ENCODE assay signal across 9 cellular contexts in the genomic region with DNA sequence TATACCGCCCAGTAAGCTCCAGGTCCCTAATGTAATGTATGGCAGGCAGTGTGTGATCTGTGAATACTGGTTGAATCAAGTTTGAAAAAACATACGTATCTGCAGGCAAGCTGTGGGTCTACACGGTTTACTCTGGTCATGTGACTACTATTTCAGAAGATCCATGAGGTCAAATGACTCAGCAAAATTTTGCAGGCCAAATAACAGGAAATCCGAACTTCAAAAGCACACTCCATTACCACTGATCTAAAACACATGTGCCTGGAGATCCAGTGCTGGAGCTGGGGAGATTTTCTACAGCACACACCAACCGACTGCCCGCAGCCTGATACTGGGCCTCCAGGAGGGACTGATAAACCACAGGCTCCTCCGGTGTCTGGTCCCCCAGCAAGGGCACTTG.
DNase-seq lines count a peak whose midpoint lies in the region; ATAC-seq lines count a peak whose summit lies in the region.
"Had no signal": no experiment of that assay in that cellular context is flagged by ENCODE, and none has a peak within 500 bp of the region (broad histone marks: within the 10 kb centered on the region; RNA-seq: fewer than 3 reads in every experiment).

No MANE protein-coding gene starts in this region.

- ATAC-seq in Right ventricle myocardium inferior (peak; percentile 15), left lobe of liver (peak; percentile 10), aorta (ENCODE audit: low FRiP score) (peak; percentile 73), HG02678 (IDR thresholded peaks at IDR 0.05; ENCODE audit: unreplicated experiment) (no peak)

- H3K36me3 ChIP-seq in aorta (ENCODE audit: control insufficient read depth in 1 of 2, insufficient read depth in 2 of 2, low read length in 1 of 2), result no peaks in the 10 kb centered on the region

- H3K9me3 ChIP-seq in aorta (ENCODE audit: control insufficient read depth, low read length), result no peaks in the 10 kb centered on the region

- no peak overlapping the region for H3K4me3 ChIP-seq in aorta (ENCODE audit: low read length in 2 of 2)

- 72 to 74% methylated on average over 7 of the region's 7 CpGs for WGBS in aorta, 2 donors

- no peak overlapping the region for H3K27ac ChIP-seq in aorta (ENCODE audit: low read depth in 1 of 2, low read length in 2 of 2)

- H3K27me3 ChIP-seq in aorta (ENCODE audit: control insufficient read depth in 1 of 2, insufficient read depth in 2 of 2, low read length in 1 of 2), result no peaks in the 10 kb centered on the region

- intact Hi-C loops in Right ventricle myocardium inferior (cut with DNase I) (no loop called here), cardiac septum (cut with DNase I) (loop anchor here (5.0 kb wide), 1 partner anchor 37 kb away; no protein-coding TSS in a partner anchor), aorta (cut with DNase I) (no loop called here)

- no peaks in the 10 kb centered on the region for H3K4me1 ChIP-seq in aorta (ENCODE audit: control insufficient read depth in 1 of 2, insufficient read depth in 2 of 2, low read length in 2 of 2)

- DNase-seq in Right ventricle myocardium inferior (ENCODE audit: missing footprints), result no peak
- no peak for DNase-seq in cardiac septum (ENCODE audit: low spot score)
- peak; percentile 52 for DNase-seq in astrocyte of the hippocampus (ENCODE audit: low read depth, low spot score)
- no peak for DNase-seq in left lobe of liver (ENCODE audit: low spot score)
- no peak for DNase-seq in aorta
- no peak for DNase-seq in COR-L47 (lab: John Stamatoyannopoulos, UW)
- no peak for DNase-seq in NK-92 (lab: John Stamatoyannopoulos, UW; ENCODE audit: unreplicated experiment)
- DNase-seq: NCI-H69 had no signal
